Comparison of ENCODE assay signal across 8 cellular contexts in genomic region chr19:33374406-33374703, GRCh38. TPM values are rescaled to one million over a fixed set of nuclear protein-coding genes. Genes with fewer than 3 reads are reported as not detected.
DNase-seq lines count a peak whose midpoint lies in the region; ATAC-seq and TF ChIP-seq lines count a peak whose summit lies in the region.

No MANE protein-coding gene starts in this region.

- peaks cover 15% of the 10 kb centered on the region for H3K36me3 Mint-ChIP-seq in neural progenitor cell

- H3K36me3 ChIP-seq in SU-DHL-6 (ENCODE audit: low read length) (no peaks in the 10 kb centered on the region), neural progenitor cell (no peaks in the 10 kb centered on the region)

- H4K20me1 ChIP-seq in SU-DHL-6 (ENCODE audit: low read depth, low read length) (peaks cover 19% of the 10 kb centered on the region; the same call in 1 of the 2 replicates), neural progenitor cell (ENCODE audit: low read depth) (peaks cover 53% of the 10 kb centered on the region)

- H3K27ac ChIP-seq in AG04450 (ENCODE audit: low read depth, low read length), result peak overlapping the region; percentile 73
- peak overlapping the region; percentile 76 for H3K27ac ChIP-seq in SU-DHL-6 (ENCODE audit: low read depth, low read length)
- no peak overlapping the region for H3K27ac ChIP-seq in neural progenitor cell

- DNase-seq in AG04450 (ENCODE audit: low read depth, low spot score) (no peak), HCEC 1CT (peak; percentile 22), epithelial cell of proximal tubule (ENCODE audit: low read depth) (no peak), neural progenitor cell (ENCODE audit: low spot score) (peak; percentile 41), COLO829 (ENCODE audit: low spot score) (no peak)
- DNase-seq in stimulated activated naive CD4-positive, alpha-beta T cell (lab: John Stamatoyannopoulos, UW), result no peak

- H2AFZ ChIP-seq in SU-DHL-6 (ENCODE audit: low read depth, low read length, severe bottlenecking) (no peak overlapping the region), neural progenitor cell (replicated peaks) (no peak overlapping the region)

- ATAC-seq in GM19463 (IDR thresholded peaks at IDR 0.05; ENCODE audit: unreplicated experiment), result no peak

- peak overlapping the region; percentile 8 for H3K27ac Mint-ChIP-seq in neural progenitor cell

- CTCF ChIA-PET in AG04450 (lab: Charles Lee), result interaction anchor here (0.8 to 1.2 kb wide), 2 partner anchors 56 to 139 kb away, joined by 4 to 5 read pairs; no protein-coding TSS in a partner anchor

- peak overlapping the region; percentile 66 for H3K4me2 ChIP-seq in SU-DHL-6 (ENCODE audit: low read depth, low read length, poor library complexity, severe bottlenecking)
- H3K4me2 ChIP-seq in neural progenitor cell, result peak overlapping the region; percentile 99

- no peaks in the 10 kb centered on the region for H3K9me3 Mint-ChIP-seq in neural progenitor cell

- POLR2A ChIA-PET in AG04450 (lab: Yijun Ruan, JAX), result interaction anchor here (0.8 to 1.8 kb wide), 3 partner anchors 20 to 42 kb away, joined by 3 to 6 read pairs (median 4); no protein-coding TSS in a partner anchor

- no peaks in the 10 kb centered on the region for H3K9me2 ChIP-seq in SU-DHL-6 (replicated peaks; ENCODE audit: insufficient read depth, low read length)

- H3K27me3 ChIP-seq in AG04450 (ENCODE audit: control insufficient read depth, insufficient read depth, low read length), result no peaks in the 10 kb centered on the region
- H3K27me3 ChIP-seq in SU-DHL-6 (ENCODE audit: low read length), result no peaks in the 10 kb centered on the region
- peaks cover 6% of the 10 kb centered on the region for H3K27me3 ChIP-seq in neural progenitor cell

- H3F3A ChIP-seq in SU-DHL-6 (ENCODE audit: insufficient read depth), result peaks cover 5% of the 10 kb centered on the region; the same call in 1 of the 2 replicates
- H3F3A ChIP-seq in neural progenitor cell (ENCODE audit: low read depth), result peaks cover 15% of the 10 kb centered on the region

- H3K9ac ChIP-seq in SU-DHL-6 (ENCODE audit: low read length) (peak overlapping the region; percentile 67), neural progenitor cell (peak overlapping the region; percentile 52)

- H3K4me1 Mint-ChIP-seq in neural progenitor cell, result peaks cover 44% of the 10 kb centered on the region

- H3K4me3 Mint-ChIP-seq in neural progenitor cell, result peak overlapping the region; percentile 89

- peaks cover 54% of the 10 kb centered on the region for H3K79me2 ChIP-seq in SU-DHL-6 (ENCODE audit: insufficient read depth, low read length)
- H3K79me2 ChIP-seq in neural progenitor cell (ENCODE audit: low read depth), result peaks cover 54% of the 10 kb centered on the region

- H3K4me3 ChIP-seq in AG04450 (ENCODE audit: low read depth, low read length) (peak overlapping the region; percentile 94), SU-DHL-6 (ENCODE audit: insufficient read depth, low read length, poor library complexity, severe bottlenecking) (peak overlapping the region; percentile 85), epithelial cell of proximal tubule (ENCODE audit: low read depth, low read length) (peak overlapping the region; percentile 79), neural progenitor cell (peak overlapping the region; percentile 99)

- H3K27me3 Mint-ChIP-seq in neural progenitor cell (ENCODE audit: insufficient read depth, low read depth), result no peaks in the 10 kb centered on the region

- H3K4me1 ChIP-seq in neural progenitor cell, result peaks cover 46% of the 10 kb centered on the region

- no peak for TF ChIP-seq CTCF in AG04450 (IDR thresholded peaks at IDR 0.05; ENCODE audit: low read depth, low read length)
- TF ChIP-seq CTCF in SU-DHL-6 (IDR thresholded peaks at IDR 0.05; ENCODE audit: insufficient read depth, low read length, poor library complexity, severe bottlenecking), result no peak
- TF ChIP-seq CTCF in epithelial cell of proximal tubule (conservative IDR thresholded peaks at IDR 0.05; ENCODE audit: low read depth, low read length), result no peak
- TF ChIP-seq CTCF in neural progenitor cell (IDR thresholded peaks at IDR 0.05), result no peak

- H3K9me3 ChIP-seq in AG04450 (ENCODE audit: control insufficient read depth, insufficient read depth, low read length) (no peaks in the 10 kb centered on the region; the same call in 1 of the 2 replicates), SU-DHL-6 (ENCODE audit: insufficient read depth, low read length) (no peaks in the 10 kb centered on the region), neural progenitor cell (ENCODE audit: low read depth) (no peaks in the 10 kb centered on the region)

RNA-seq across cellular contexts. Expression of gene CEBPG, which starts 0.8 kb away (rescaled TPM):
- polyA plus RNA-seq in AG04450 (2011; rRNA removed), result 24.5 and 31.6 TPM in 2 replicates
- polyA minus RNA-seq in AG04450 (2011; rRNA and poly(A)+ RNA removed), result 22.5 and 25.8 TPM in 2 replicates
- total RNA-seq in epithelial cell of proximal tubule (19.3 and 23.1 TPM in 2 replicates), neural progenitor cell (ENCODE audit: low replicate concordance) (40.3 and 59.3 TPM in 2 replicates)

Comparison
In these comparisons a context has a peak if more than half of its experiments do, and no peak if none do; other contexts are left out.
1. DNase-seq: peak in HCEC 1CT (single experiment) and neural progenitor cell (single experiment); none in AG04450 (single experiment), epithelial cell of proximal tubule (single experiment), COLO829 (single experiment) and stimulated activated naive CD4-positive, alpha-beta T cell (0 of 6).
2. Peak in every context shown above with its lines, with median percentiles within 50 percentile points of each other: H3K4me3 ChIP-seq.